In the genomic region with DNA sequence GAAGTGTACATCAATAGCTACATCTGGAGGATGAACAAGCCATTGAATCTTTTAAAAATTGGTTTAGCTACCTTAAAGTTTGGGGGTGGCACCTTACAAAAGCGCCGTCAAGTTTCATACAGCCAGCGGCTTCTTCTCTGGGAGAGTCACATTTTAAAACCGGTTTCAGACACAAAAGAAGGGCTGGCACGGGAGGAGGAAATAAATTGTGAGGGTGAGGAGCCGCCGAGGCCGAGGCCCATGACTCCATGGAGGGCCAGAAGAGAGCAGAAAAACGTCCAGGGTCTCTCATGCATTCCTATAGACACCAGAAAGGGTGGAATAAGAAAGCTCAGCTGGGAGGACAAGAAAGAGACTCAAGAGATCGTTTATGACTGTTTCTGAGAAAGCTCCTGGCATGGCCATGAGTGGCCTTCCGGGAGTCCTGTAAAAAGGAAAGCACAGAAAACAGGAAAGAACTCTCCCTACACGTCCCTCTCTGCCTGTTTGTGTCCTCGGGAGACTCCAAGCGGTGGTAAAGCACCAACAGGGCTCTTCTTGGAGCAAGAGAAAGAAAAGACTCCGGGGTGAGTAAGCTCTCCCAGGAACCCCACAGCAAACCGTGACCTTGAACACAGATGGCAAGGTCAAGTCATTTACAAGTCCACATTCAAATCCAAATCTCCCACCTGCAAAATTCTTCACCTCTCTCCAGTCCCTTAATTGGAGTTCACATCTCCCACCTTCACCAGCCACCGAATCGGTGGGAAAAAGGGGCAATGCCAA, we compare ENCODE assay signal across 1 cellular context.
TF ChIP-seq lines count a peak whose summit lies in the region.

No MANE protein-coding gene starts in this region.

TF ChIP-seq in HCT116, 20 proteins besides CTCF, POLR2A, EP300 and RAD21 (continued from another document):
- TF ChIP-seq POLR2AphosphoS5 (IDR thresholded peaks at IDR 0.05; ENCODE audit: low read depth, low read length): no peak
